Comparison of ENCODE assay signal across 15 cellular contexts in genomic region chr4:79082988-79083387, GRCh38.
"Had no signal": no experiment of that assay in that cellular context is flagged by ENCODE, and none has a peak within 500 bp of the region (broad histone marks: within the 10 kb centered on the region; RNA-seq: fewer than 3 reads in every experiment).

No MANE protein-coding gene starts in this region.

- H3K27me3 ChIP-seq: ascending aorta, neutrophil, right lobe of liver, spleen, tibial artery had no signal

- ATAC-seq: activated naive CD8-positive, alpha-beta T cell treated with anti-CD3 and anti-CD28 coated beads, Interleukin-2, amount 50 U/mL, for 24 hours; activated T-helper 17 cell treated with anti-CD3 and anti-CD28 coated beads, Interleukin-2, amount 50 U/mL, for 72 hours; left colon; right lobe of liver had no signal

- H3K4me1 Mint-ChIP-seq: activated naive CD8-positive, alpha-beta T cell treated with anti-CD3 and anti-CD28 coated beads, Interleukin-2, amount 50 U/mL, for 24 hours; activated T-helper 17 cell treated with anti-CD3 and anti-CD28 coated beads, Interleukin-2, amount 50 U/mL, for 72 hours; naive B cell had no signal

- H3K27ac Mint-ChIP-seq: activated naive CD4-positive, alpha-beta T cell treated with anti-CD3 and anti-CD28 coated beads for 36 hours; activated naive CD8-positive, alpha-beta T cell treated with anti-CD3 and anti-CD28 coated beads, Interleukin-2, amount 50 U/mL, for 24 hours; activated T-helper 17 cell treated with anti-CD3 and anti-CD28 coated beads, Interleukin-2, amount 50 U/mL, for 72 hours; naive B cell had no signal

- H3K4me3 ChIP-seq: ascending aorta, right lobe of liver, spleen, tibial artery had no signal

- H3K4me1 ChIP-seq: ascending aorta, right lobe of liver, spleen had no signal

- DNase-seq: activated CD4-positive, alpha-beta T cell treated with anti-CD3 and anti-CD28 coated beads for 1 hour; activated CD4-positive, alpha-beta T cell treated with anti-CD3 and anti-CD28 coated beads, Interleukin-2, amount 50 U/mL, for 4 hours; activated naive CD4-positive, alpha-beta T cell treated with anti-CD3 and anti-CD28 coated beads for 36 hours; activated naive CD8-positive, alpha-beta T cell treated with anti-CD3 and anti-CD28 coated beads, Interleukin-2, amount 50 U/mL, for 24 hours; activated T-cell treated with anti-CD3 and anti-CD28 coated beads for 4 hours; glutamatergic neuron; naive B cell; right lobe of liver; spleen; stimulated activated CD4-positive, alpha-beta T cell treated with anti-CD3 and anti-CD28 coated beads, Interleukin-1b, Interleukin-23, amount 100 ng/mL, for 48 hours had no signal

- H3K36me3 ChIP-seq: ascending aorta, neutrophil, right lobe of liver, spleen had no signal

- H3K9me3 ChIP-seq: neutrophil, right lobe of liver had no signal

- H3K4me3 Mint-ChIP-seq: activated naive CD4-positive, alpha-beta T cell treated with anti-CD3 and anti-CD28 coated beads for 36 hours; activated naive CD8-positive, alpha-beta T cell treated with anti-CD3 and anti-CD28 coated beads, Interleukin-2, amount 50 U/mL, for 24 hours; activated T-helper 17 cell treated with anti-CD3 and anti-CD28 coated beads, Interleukin-2, amount 50 U/mL, for 72 hours; naive B cell had no signal

- H3K27me3 Mint-ChIP-seq: activated naive CD8-positive, alpha-beta T cell treated with anti-CD3 and anti-CD28 coated beads, Interleukin-2, amount 50 U/mL, for 24 hours; naive B cell had no signal

- H3K27ac ChIP-seq: ascending aorta, neutrophil, right lobe of liver, spleen, tibial artery had no signal
